ENCODE assay signal across 17 cellular contexts in the genomic region with DNA sequence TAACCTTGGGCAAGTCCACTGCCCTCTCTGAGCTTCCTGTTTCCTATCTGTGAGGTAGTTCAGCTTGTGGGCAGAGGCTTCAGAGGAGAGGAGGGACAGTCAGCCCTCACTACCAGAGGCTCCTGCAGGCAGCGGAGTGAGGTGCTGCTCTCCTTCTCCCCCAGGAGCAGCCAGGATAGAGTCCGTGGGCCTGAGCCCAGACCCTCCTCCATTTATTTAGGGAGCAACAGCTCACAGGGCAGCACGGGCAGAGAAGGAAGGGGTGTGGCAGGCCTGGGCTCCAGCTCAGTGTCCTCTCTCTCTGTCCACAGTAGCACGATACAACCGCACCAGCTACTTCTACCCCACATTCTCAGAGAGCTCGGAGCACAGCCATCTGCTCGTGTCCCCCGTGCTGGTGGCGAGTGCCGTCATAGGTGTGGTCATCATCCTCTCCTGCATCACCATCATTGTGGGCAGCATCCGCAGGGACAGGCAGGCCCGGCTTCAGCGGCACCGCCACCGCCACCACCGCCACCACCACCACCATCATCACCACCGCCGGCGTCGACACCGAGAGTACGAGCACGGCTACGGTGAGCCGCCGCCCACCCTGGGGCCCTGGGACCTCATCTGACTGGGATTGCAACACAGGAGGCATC. TPM values are rescaled to one million over a fixed set of nuclear protein-coding genes. Genes with fewer than 3 reads are reported as not detected.
DNase-seq lines count a peak whose midpoint lies in the region; ATAC-seq and TF ChIP-seq lines count a peak whose summit lies in the region.
"Had no signal": no experiment of that assay in that cellular context is flagged by ENCODE, and none has a peak within 500 bp of the region (broad histone marks: within the 10 kb centered on the region; RNA-seq: fewer than 3 reads in every experiment).

No MANE protein-coding gene starts in this region.

- H2BK12ac ChIP-seq in neuronal stem cell (ENCODE audit: low read length) = no peak overlapping the region

- peak overlapping the region; percentile 82 for H3K23ac ChIP-seq in neuronal stem cell (ENCODE audit: low read depth, low read length, poor library complexity)

- H3K27ac Mint-ChIP-seq in activated T-cell treated with anti-CD3 and anti-CD28 coated beads, Interleukin-2, amount 50 U/mL, for 24 hours = no peak overlapping the region
- no peak overlapping the region for H3K27ac Mint-ChIP-seq in activated T-cell treated with anti-CD3 and anti-CD28 coated beads, Interleukin-2, amount 50 U/mL, for 72 hours
- H3K27ac Mint-ChIP-seq in activated naive CD8-positive, alpha-beta T cell treated with anti-CD3 and anti-CD28 coated beads for 36 hours = no peak overlapping the region

- H2BK15ac ChIP-seq in neuronal stem cell (ENCODE audit: low read length) = no peak overlapping the region

- no peaks in the 10 kb centered on the region for H3K36me3 Mint-ChIP-seq in activated T-cell treated with anti-CD3 and anti-CD28 coated beads, Interleukin-2, amount 50 U/mL, for 24 hours (ENCODE audit: low read depth)
- no peaks in the 10 kb centered on the region for H3K36me3 Mint-ChIP-seq in activated T-cell treated with anti-CD3 and anti-CD28 coated beads, Interleukin-2, amount 50 U/mL, for 72 hours (ENCODE audit: insufficient read depth in 2 of 2)
- no peaks in the 10 kb centered on the region for H3K36me3 Mint-ChIP-seq in activated naive CD8-positive, alpha-beta T cell treated with anti-CD3 and anti-CD28 coated beads for 36 hours

- H3K14ac ChIP-seq in neuronal stem cell (ENCODE audit: low read length) = no peak overlapping the region

- H3K27me3 ChIP-seq in neuronal stem cell (ENCODE audit: control insufficient read depth in 3 of 3, insufficient read depth in 3 of 3, low read depth in 1 of 3, low read length in 3 of 3) (no peaks in the 10 kb centered on the region), spleen (replicated peaks in 1 of 7) (peaks cover 0 to 19% (median 0%) of the 10 kb centered on the region in 7 donors), esophagus squamous epithelium (peaks cover 0 to 25% (median 0%) of the 10 kb centered on the region in 4 donors)

- peak overlapping the region; percentile 35 for H3K9ac ChIP-seq in neuronal stem cell (ENCODE audit: low read depth, low read length, poor library complexity)
- H3K9ac ChIP-seq: BLaER1 had no signal

- H2BK120ac ChIP-seq in neuronal stem cell (ENCODE audit: low read depth, low read length) = no peak overlapping the region

- peak overlapping the region; percentile 74 for H3K18ac ChIP-seq in neuronal stem cell (ENCODE audit: low read length)

- H3K4me3 Mint-ChIP-seq in activated T-cell treated with anti-CD3 and anti-CD28 coated beads, Interleukin-2, amount 50 U/mL, for 24 hours = no peak overlapping the region
- H3K4me3 Mint-ChIP-seq in activated T-cell treated with anti-CD3 and anti-CD28 coated beads, Interleukin-2, amount 50 U/mL, for 72 hours = no peak overlapping the region
- no peak overlapping the region for H3K4me3 Mint-ChIP-seq in activated naive CD8-positive, alpha-beta T cell treated with anti-CD3 and anti-CD28 coated beads for 36 hours
- H3K4me3 Mint-ChIP-seq: CD8-positive, alpha-beta memory T cell had no signal

- no peak overlapping the region for H4K91ac ChIP-seq in neuronal stem cell (ENCODE audit: low read depth, low read length, poor library complexity)

- H2AFZ ChIP-seq in neuronal stem cell (ENCODE audit: low read length) = no peak overlapping the region

- H3K4me1 Mint-ChIP-seq in activated T-cell treated with anti-CD3 and anti-CD28 coated beads, Interleukin-2, amount 50 U/mL, for 24 hours (ENCODE audit: low read depth) = peaks cover 6% of the 10 kb centered on the region
- peaks cover 13% of the 10 kb centered on the region for H3K4me1 Mint-ChIP-seq in activated T-cell treated with anti-CD3 and anti-CD28 coated beads, Interleukin-2, amount 50 U/mL, for 72 hours (ENCODE audit: low read depth)
- H3K4me1 Mint-ChIP-seq in activated naive CD8-positive, alpha-beta T cell treated with anti-CD3 and anti-CD28 coated beads for 36 hours = peaks cover 8% of the 10 kb centered on the region

- WGBS in neuronal stem cell (ENCODE audit: extremely low coverage in 2 of 2, insufficient read length in 2 of 2, insufficient replicate concordance in 1 of 2), 2 donors = no CpG with 5 or more reads among the region's 26 CpGs
- 92 to 97% (median 93%) methylated on average over 23 to 26 of the region's 26 CpGs for WGBS in spleen, 5 donors
- WGBS in esophagus squamous epithelium, 2 donors = 67 to 100% methylated on average over 4 to 5 of the region's 26 CpGs

- no peaks in the 10 kb centered on the region for H3K9me3 ChIP-seq in neuronal stem cell (replicated peaks in 1 of 2; ENCODE audit: control insufficient read depth in 2 of 2, insufficient read depth in 1 of 2, low read depth in 1 of 2, low read length in 2 of 2)
- H3K9me3 ChIP-seq in spleen = peaks cover 0 to 9% (median 5%) of the 10 kb centered on the region in 8 donors
- no peaks in the 10 kb centered on the region for H3K9me3 ChIP-seq in esophagus squamous epithelium

- H3K36me3 ChIP-seq in neuronal stem cell (replicated peaks in 1 of 2; ENCODE audit: control insufficient read depth in 2 of 2, insufficient read depth in 2 of 2, low read length in 2 of 2) (no peaks in the 10 kb centered on the region), spleen (no peaks in the 10 kb centered on the region), esophagus squamous epithelium (no peaks in the 10 kb centered on the region)
- H3K36me3 ChIP-seq: BLaER1 had no signal

- TF ChIP-seq POLR2A in spleen (IDR thresholded peaks at IDR 0.05) (no peak), esophagus squamous epithelium (IDR thresholded peaks at IDR 0.05) (no peak)

- H3K79me1 ChIP-seq in neuronal stem cell (ENCODE audit: low read depth, low read length) = no peaks in the 10 kb centered on the region

- no peak overlapping the region for H3K4me2 ChIP-seq in neuronal stem cell (ENCODE audit: insufficient read depth, low read length, poor library complexity, severe bottlenecking)
- H3K4me2 ChIP-seq: BLaER1 had no signal

- no peak overlapping the region for H3K4me3 ChIP-seq in coronary artery
- H3K4me3 ChIP-seq in neuronal stem cell (ENCODE audit: low read length in 2 of 2) = no peak overlapping the region
- H3K4me3 ChIP-seq in spleen = no peak overlapping the region
- no peak overlapping the region for H3K4me3 ChIP-seq in esophagus squamous epithelium
- H3K4me3 ChIP-seq: BLaER1 had no signal

- peak; percentile 17 for DNase-seq in activated T-cell treated with anti-CD3 and anti-CD28 coated beads, Interleukin-2, amount 50 U/mL, for 24 hours
- DNase-seq in activated T-cell treated with anti-CD3 and anti-CD28 coated beads, Interleukin-2, amount 50 U/mL, for 72 hours = no peak
- DNase-seq in coronary artery (ENCODE audit: low spot score) (peak; percentile 16), neuronal stem cell (ENCODE audit: low spot score) (no peak), spleen (peak; percentile 59), esophagus squamous epithelium (lab: John Stamatoyannopoulos, UW) (no peak)
- DNase-seq in NK-92 treated with Interleukin-12 subunit alpha and Interleukin-12 subunit beta, amount 100 ng/mL, for 24 hours (lab: John Stamatoyannopoulos, UW) = no peak
- DNase-seq in activated naive CD8-positive, alpha-beta T cell treated with anti-CD3 and anti-CD28 coated beads for 36 hours = no peak
- DNase-seq: 8988T; AML-193; Caco-2; CD8-positive, alpha-beta memory T cell; DMS53; GF-D8; HCEC 1CT had no signal

- H3K27me3 Mint-ChIP-seq in activated T-cell treated with anti-CD3 and anti-CD28 coated beads, Interleukin-2, amount 50 U/mL, for 24 hours = peaks cover 14% of the 10 kb centered on the region
- no peaks in the 10 kb centered on the region for H3K27me3 Mint-ChIP-seq in activated T-cell treated with anti-CD3 and anti-CD28 coated beads, Interleukin-2, amount 50 U/mL, for 72 hours (ENCODE audit: low read depth)
- H3K27me3 Mint-ChIP-seq in activated naive CD8-positive, alpha-beta T cell treated with anti-CD3 and anti-CD28 coated beads for 36 hours = peaks cover 9% of the 10 kb centered on the region

- peak overlapping the region; percentile 69 for H2AK5ac ChIP-seq in neuronal stem cell (ENCODE audit: low read depth, low read length)

- no peak overlapping the region for H3K27ac ChIP-seq in coronary artery
- no peak overlapping the region for H3K27ac ChIP-seq in neuronal stem cell (replicated peaks; ENCODE audit: low read length)
- no peak overlapping the region for H3K27ac ChIP-seq in spleen
- no peak overlapping the region for H3K27ac ChIP-seq in esophagus squamous epithelium
- H3K27ac ChIP-seq: BLaER1 had no signal

- no peaks in the 10 kb centered on the region for H3K9me3 Mint-ChIP-seq in activated T-cell treated with anti-CD3 and anti-CD28 coated beads, Interleukin-2, amount 50 U/mL, for 24 hours
- H3K9me3 Mint-ChIP-seq in activated T-cell treated with anti-CD3 and anti-CD28 coated beads, Interleukin-2, amount 50 U/mL, for 72 hours = no peaks in the 10 kb centered on the region
- H3K9me3 Mint-ChIP-seq in activated naive CD8-positive, alpha-beta T cell treated with anti-CD3 and anti-CD28 coated beads for 36 hours = no peaks in the 10 kb centered on the region

- H3K4me1 ChIP-seq in neuronal stem cell (ENCODE audit: control insufficient read depth in 2 of 2, insufficient read depth in 1 of 2, low read depth in 1 of 2, low read length in 2 of 2) (peaks cover 0 to 1% of the 10 kb centered on the region in 2 donors), spleen (peaks cover 0 to 5% (median 0%) of the 10 kb centered on the region in 6 donors), esophagus squamous epithelium (no peaks in the 10 kb centered on the region)
- H3K4me1 ChIP-seq: Caco-2 had no signal

- intact Hi-C loops in spleen (cut with DNase I; ENCODE audit: low total_unique reads) (no loop called here), esophagus squamous epithelium (cut with DNase I) (no loop called here)

- no peak for ATAC-seq in activated T-cell treated with anti-CD3 and anti-CD28 coated beads, Interleukin-2, amount 50 U/mL, for 72 hours (replicated peaks in 1 of 2)

- peak overlapping the region; percentile 40 for H2BK5ac ChIP-seq in neuronal stem cell (ENCODE audit: low read length)

- TF ChIP-seq CTCF in coronary artery (IDR thresholded peaks at IDR 0.05) = no peak
- no peak for TF ChIP-seq CTCF in spleen (IDR thresholded peaks at IDR 0.05 in 8 of 11, conservative IDR thresholded peaks at IDR 0.05 in 3 of 11)
- no peak for TF ChIP-seq CTCF in esophagus squamous epithelium (IDR thresholded peaks at IDR 0.05)

- no peak overlapping the region for H3K4ac ChIP-seq in neuronal stem cell (ENCODE audit: low read length)

- no peak overlapping the region for H4K8ac ChIP-seq in neuronal stem cell (ENCODE audit: low read depth, low read length)

RNA-seq across cellular contexts. Expression of a gene that starts 42.3 kb away (rescaled TPM):
- not detected for total RNA-seq in activated T-cell treated with anti-CD3 and anti-CD28 coated beads, Interleukin-2, amount 50 U/mL, for 72 hours
- polyA plus RNA-seq in neuronal stem cell (2013, experiment 1 of 2) = 1.4 TPM
- polyA plus RNA-seq in neuronal stem cell (2013, experiment 2 of 2) = 1.6 TPM
- total RNA-seq in spleen = under 1 TPM in 4 of 7 donors, not detected in 3; 0.21 to 0.68 (median 0.45) TPM
- under 1 TPM; 0.30 to 0.42 (median 0.30) TPM for polyA plus RNA-seq in spleen
- total RNA-seq in esophagus squamous epithelium = 1 to 10 TPM in 1 of 4 donors, under 1 TPM in 2, not detected in 1; 0.23 to 1.8 (median 0.76) TPM
- total RNA-seq in activated naive CD8-positive, alpha-beta T cell treated with anti-CD3 and anti-CD28 coated beads for 36 hours = not detected
- total RNA-seq: Caco-2; CD8-positive, alpha-beta memory T cell; H1 had no signal

Comparison
In these comparisons a context has a peak if more than half of its experiments do, and no peak if none do; other contexts are left out.
1. DNase-seq: peak in activated T-cell treated with anti-CD3 and anti-CD28 coated beads, Interleukin-2, amount 50 U/mL, for 24 hours (single experiment), coronary artery (single experiment) and spleen (single experiment); none in activated T-cell treated with anti-CD3 and anti-CD28 coated beads, Interleukin-2, amount 50 U/mL, for 72 hours (0 of 2), neuronal stem cell (single experiment), esophagus squamous epithelium (single experiment), NK-92 treated with Interleukin-12 subunit alpha and Interleukin-12 subunit beta, amount 100 ng/mL, for 24 hours (single experiment) and activated naive CD8-positive, alpha-beta T cell treated with anti-CD3 and anti-CD28 coated beads for 36 hours (single experiment).